ENCODE assay signal across 8 cellular contexts in genomic region chr22:43812890-43813289, GRCh38. TPM values are rescaled to one million over a fixed set of nuclear protein-coding genes. Genes with fewer than 3 reads are reported as not detected.
A peak's percentile ranks its signal among the peaks of the same experiment; 100 is the strongest.
DNase-seq lines count a peak whose midpoint lies in the region; ATAC-seq and TF ChIP-seq lines count a peak whose summit lies in the region.

No MANE protein-coding gene starts in this region.

- H3K36me3 ChIP-seq in PC-3 (ENCODE audit: low read depth, low read length) (no peaks in the 10 kb centered on the region), parathyroid adenoma (ENCODE audit: control insufficient read depth, insufficient read depth, low read length) (no peaks in the 10 kb centered on the region)

- H3K27ac Mint-ChIP-seq in Calu3 (ENCODE audit: unreplicated experiment), result peak overlapping the region; percentile 90

- no peak for TF ChIP-seq CTCF in Calu3 (IDR thresholded peaks at IDR 0.05; ENCODE audit: unreplicated experiment)
- no peak for TF ChIP-seq CTCF in PC-3 (conservative IDR thresholded peaks at IDR 0.05; ENCODE audit: low read depth, low read length)
- peak; percentile 5 for TF ChIP-seq CTCF in epithelial cell of proximal tubule (conservative IDR thresholded peaks at IDR 0.05; ENCODE audit: low read depth, low read length)
- no peak for TF ChIP-seq CTCF in parathyroid adenoma (IDR thresholded peaks at IDR 0.05)

- peak overlapping the region; percentile 96 for H3K4me2 ChIP-seq in PC-3 (ENCODE audit: low read length)
- H3K4me2 ChIP-seq in parathyroid adenoma (ENCODE audit: low read length), result peak overlapping the region; percentile 80

- no peaks in the 10 kb centered on the region for H3K9me3 ChIP-seq in PC-3 (ENCODE audit: low read length)
- no peaks in the 10 kb centered on the region for H3K9me3 ChIP-seq in parathyroid adenoma (ENCODE audit: control insufficient read depth, low read length)

- H3K4me1 Mint-ChIP-seq in Calu3 (ENCODE audit: low read depth, unreplicated experiment), result peaks cover 28% of the 10 kb centered on the region

- H3K4me3 Mint-ChIP-seq in Calu3 (ENCODE audit: low read depth, unreplicated experiment), result peak overlapping the region; percentile 90

- H2AFZ ChIP-seq in PC-3 (ENCODE audit: low read length) (peak overlapping the region; percentile 90), parathyroid adenoma (peak overlapping the region; percentile 92)

- no peaks in the 10 kb centered on the region for H3K9me3 Mint-ChIP-seq in Calu3 (ENCODE audit: low read depth, unreplicated experiment)

- peak overlapping the region; percentile 81 for H3K4me3 ChIP-seq in PC-3 (ENCODE audit: low read length)
- peak overlapping the region; percentile 77 for H3K4me3 ChIP-seq in epithelial cell of proximal tubule (ENCODE audit: low read depth, low read length)
- peak overlapping the region; percentile 86 for H3K4me3 ChIP-seq in parathyroid adenoma (ENCODE audit: low read depth, low read length)

- ATAC-seq in PC-3, result no peak
- ATAC-seq in HG03571 (IDR thresholded peaks at IDR 0.05; ENCODE audit: unreplicated experiment), result no peak

- H3K9me2 ChIP-seq in PC-3 (replicated peaks; ENCODE audit: low read length), result no peaks in the 10 kb centered on the region

- H3K27me3 Mint-ChIP-seq in Calu3 (ENCODE audit: unreplicated experiment), result no peaks in the 10 kb centered on the region

- H3K27ac ChIP-seq in PC-3 (ENCODE audit: low read length), result no peak overlapping the region
- no peak overlapping the region for H3K27ac ChIP-seq in parathyroid adenoma

- H3K27me3 ChIP-seq in PC-3 (ENCODE audit: low read length), result no peaks in the 10 kb centered on the region
- no peaks in the 10 kb centered on the region for H3K27me3 ChIP-seq in parathyroid adenoma (ENCODE audit: control insufficient read depth, insufficient read depth, low read length)

- H3K4me1 ChIP-seq in PC-3 (ENCODE audit: insufficient read depth, low read length) (peaks cover 12% of the 10 kb centered on the region), parathyroid adenoma (peaks cover 5% of the 10 kb centered on the region)

- H4K20me1 ChIP-seq in PC-3 (ENCODE audit: low read length), result no peaks in the 10 kb centered on the region

- no peaks in the 10 kb centered on the region for H3F3A ChIP-seq in PC-3 (ENCODE audit: low read length, unreplicated experiment)

- H3K79me2 ChIP-seq in PC-3 (ENCODE audit: low read length), result no peaks in the 10 kb centered on the region; the same call in 1 of the 2 replicates
- no peaks in the 10 kb centered on the region for H3K79me2 ChIP-seq in parathyroid adenoma

- intact Hi-C loops in Calu3 (cut with micrococcal nuclease; ENCODE audit: unreplicated experiment), result no loop called here
- intact Hi-C loops in PC-3 (cut with micrococcal nuclease), result no loop called here

- CTCF ChIA-PET in Calu3 (lab: Charles Lee), result no interaction called here
- CTCF ChIA-PET in PC-3 (lab: Charles Lee), result no interaction called here

- peak overlapping the region; percentile 87 for H3K9ac ChIP-seq in PC-3 (ENCODE audit: low read length)
- no peak overlapping the region for H3K9ac ChIP-seq in parathyroid adenoma

- POLR2A ChIA-PET in PC-3 (lab: Charles Lee; ENCODE audit: unreplicated experiment), result interaction anchor here (0.7 kb wide), 1 partner anchor 1980 kb away, joined by 4 read pairs; the partner anchor contains the start of gene SREBF2

- DNase-seq in Calu3, result no peak
- DNase-seq in PC-3, result no peak
- DNase-seq in epithelial cell of proximal tubule (ENCODE audit: low read depth), result no peak
- no peak for DNase-seq in NCI-H1436 treated with DMSO at 0.1 percent for 48 hours (lab: John Stamatoyannopoulos, UW)
- DNase-seq in NCI-H1105 (lab: John Stamatoyannopoulos, UW), result no peak
- no peak for DNase-seq in activated CD4-positive, alpha-beta T cell treated with anti-CD3 and anti-CD28 coated beads, Interleukin-2, amount 50 U/mL, for 4 hours

- H3K36me3 Mint-ChIP-seq in Calu3 (ENCODE audit: insufficient read depth, unreplicated experiment), result peaks cover 33% of the 10 kb centered on the region

- BruUV-seq in Calu3 (replicated peaks; lab: Mats Ljungman, UMichigan) (no TSS peak), PC-3 (replicated peaks; lab: Mats Ljungman, UMichigan) (no TSS peak)

RNA-seq across cellular contexts. Expression of gene EFCAB6, which starts 0.8 kb away (rescaled TPM):
- total RNA-seq in Calu3 (2022) (2.2 and 2.3 TPM in 2 replicates), PC-3 (2014; rRNA removed) (0.07 and 1.2 TPM in 2 replicates), epithelial cell of proximal tubule (0.07 and 0.23 TPM in 2 replicates)

RNA-seq across cellular contexts. Expression of gene SULT4A1, which starts 49.4 kb away (rescaled TPM):
- total RNA-seq in Calu3 (2022) (7.9 and 9.1 TPM in 2 replicates), PC-3 (2014; rRNA removed) (not detected in 2 replicates), epithelial cell of proximal tubule (0.51 and 2.1 TPM in 2 replicates)
